In genomic region chr13:50081899-50082425, GRCh38 we compare ENCODE assay signal across 8 cellular contexts.
DNase-seq lines count a peak whose midpoint lies in the region; ATAC-seq and TF ChIP-seq lines count a peak whose summit lies in the region.

No MANE protein-coding gene starts in this region.

- intact Hi-C loops in activated T-helper 2 cell treated with anti-CD3 and anti-CD28 coated beads, Interferon-gamma antibody, Interleukin-2, Interleukin-4, amounts not matched to agents 10 μg/mL and 5 μg/mL and 100 μg/mL, durations not matched to agents 14 hours and 24 hours and 36 hours (cut with micrococcal nuclease) = loop anchor here (1.0 to 10.0 kb wide), 10 partner anchors 42 to 993 kb away; partner anchors contain the start of gene TRIM13
- intact Hi-C loops in naive thymus-derived CD4-positive, alpha-beta T cell (cut with micrococcal nuclease) = loop anchor here (1.0 to 10.0 kb wide), 24 partner anchors 9 to 1720 kb away; partner anchors contain the start of genes CAB39L (in 2 of the 2), EBPL (in 2 of the 2), INTS6 (in 2 of the 2) and SETDB2 (in 2 of the 2)

- peak overlapping the region; percentile 86 for H3K27ac ChIP-seq in naive thymus-derived CD4-positive, alpha-beta T cell (ENCODE audit: low read depth, low read length)

- H3K27me3 ChIP-seq in naive thymus-derived CD4-positive, alpha-beta T cell (ENCODE audit: control insufficient read depth in 2 of 2, insufficient read depth in 2 of 2, low read length in 2 of 2) = peaks cover 0 to 8% of the 10 kb centered on the region in 2 donors

- H3K9me3 ChIP-seq in naive thymus-derived CD4-positive, alpha-beta T cell (ENCODE audit: control insufficient read depth in 2 of 3, low read length in 3 of 3) = no peaks in the 10 kb centered on the region

- DNase-seq in EL (peak; percentile 98), H4 (ENCODE audit: low spot score) (peak; percentile 95), LNCaP clone FGC (ENCODE audit: low read depth) (peak; percentile 93), RPMI8226 (peak; percentile 96), fibroblast of mammary gland (ENCODE audit: low read depth) (peak; percentile 98)
- peak; percentile 99 for DNase-seq in activated T-helper 2 cell treated with anti-CD3 and anti-CD28 coated beads, Interferon-gamma antibody, Interleukin-2, Interleukin-4, amounts not matched to agents 10 μg/mL and 5 μg/mL and 100 μg/mL, durations not matched to agents 14 hours and 24 hours and 36 hours (ENCODE audit: low spot score)
- DNase-seq in naive thymus-derived CD4-positive, alpha-beta T cell = peak; percentile 94 to 99 (median 99)

- H3K27me3 Mint-ChIP-seq in activated T-helper 2 cell treated with anti-CD3 and anti-CD28 coated beads, Interferon-gamma antibody, Interleukin-2, Interleukin-4, amounts not matched to agents 10 μg/mL and 5 μg/mL and 100 μg/mL, durations not matched to agents 14 hours and 24 hours and 36 hours (ENCODE audit: low read depth) = no peaks in the 10 kb centered on the region
- peaks cover 0 to 11% (median 7%) of the 10 kb centered on the region in 5 donors for H3K27me3 Mint-ChIP-seq in naive thymus-derived CD4-positive, alpha-beta T cell
- H3K27me3 Mint-ChIP-seq in stimulated activated memory B cell treated with anti-CD40 and anti-IgM and Interleukin-4, amounts not matched to agents 10 μg/mL and 1 μg/mL and 100 μg/mL, for 72 hours = no peaks in the 10 kb centered on the region

- no peaks in the 10 kb centered on the region for H3K9me3 Mint-ChIP-seq in activated T-helper 2 cell treated with anti-CD3 and anti-CD28 coated beads, Interferon-gamma antibody, Interleukin-2, Interleukin-4, amounts not matched to agents 10 μg/mL and 5 μg/mL and 100 μg/mL, durations not matched to agents 14 hours and 24 hours and 36 hours
- H3K9me3 Mint-ChIP-seq in naive thymus-derived CD4-positive, alpha-beta T cell = peaks cover 0 to 20% (median 0%) of the 10 kb centered on the region in 11 donors
- no peaks in the 10 kb centered on the region for H3K9me3 Mint-ChIP-seq in stimulated activated memory B cell treated with anti-CD40 and anti-IgM and Interleukin-4, amounts not matched to agents 10 μg/mL and 1 μg/mL and 100 μg/mL, for 72 hours

- peak; percentile 88 for ATAC-seq in naive thymus-derived CD4-positive, alpha-beta T cell
- ATAC-seq in stimulated activated memory B cell treated with anti-CD40 and anti-IgM and Interleukin-4, amounts not matched to agents 10 μg/mL and 1 μg/mL and 100 μg/mL, for 72 hours = peak; percentile 91

- H3K36me3 Mint-ChIP-seq in activated T-helper 2 cell treated with anti-CD3 and anti-CD28 coated beads, Interferon-gamma antibody, Interleukin-2, Interleukin-4, amounts not matched to agents 10 μg/mL and 5 μg/mL and 100 μg/mL, durations not matched to agents 14 hours and 24 hours and 36 hours (ENCODE audit: low read depth) = peaks cover 47% of the 10 kb centered on the region
- H3K36me3 Mint-ChIP-seq in naive thymus-derived CD4-positive, alpha-beta T cell = peaks cover 0 to 22% (median 4%) of the 10 kb centered on the region in 5 donors
- peaks cover 17% of the 10 kb centered on the region for H3K36me3 Mint-ChIP-seq in stimulated activated memory B cell treated with anti-CD40 and anti-IgM and Interleukin-4, amounts not matched to agents 10 μg/mL and 1 μg/mL and 100 μg/mL, for 72 hours

- peaks cover 0 to 5% (median 0%) of the 10 kb centered on the region in 3 experiments for H3K36me3 ChIP-seq in naive thymus-derived CD4-positive, alpha-beta T cell (ENCODE audit: control insufficient read depth in 2 of 3, insufficient read depth in 3 of 3, low read length in 3 of 3)

- H3K27ac Mint-ChIP-seq in activated T-helper 2 cell treated with anti-CD3 and anti-CD28 coated beads, Interferon-gamma antibody, Interleukin-2, Interleukin-4, amounts not matched to agents 10 μg/mL and 5 μg/mL and 100 μg/mL, durations not matched to agents 14 hours and 24 hours and 36 hours = peak overlapping the region; percentile 100
- peak overlapping the region; percentile 88 to 99 (median 94) for H3K27ac Mint-ChIP-seq in naive thymus-derived CD4-positive, alpha-beta T cell
- peak overlapping the region; percentile 97 for H3K27ac Mint-ChIP-seq in stimulated activated memory B cell treated with anti-CD40 and anti-IgM and Interleukin-4, amounts not matched to agents 10 μg/mL and 1 μg/mL and 100 μg/mL, for 72 hours

- TF ChIP-seq CTCF in LNCaP clone FGC (IDR thresholded peaks at IDR 0.05; ENCODE audit: control insufficient read depth, extremely low read depth, insufficient read depth) (no peak), fibroblast of mammary gland (conservative IDR thresholded peaks at IDR 0.05; ENCODE audit: control insufficient read depth, insufficient read depth, low read depth, low read length) (no peak)

- H3K4me3 ChIP-seq in LNCaP clone FGC (ENCODE audit: low read depth, low read length) (peak overlapping the region; percentile 69), fibroblast of mammary gland (ENCODE audit: control insufficient read depth, low read depth, low read length) (peak overlapping the region; percentile 97)
- peak overlapping the region; percentile 63 for H3K4me3 ChIP-seq in naive thymus-derived CD4-positive, alpha-beta T cell (ENCODE audit: low read length)

- peak overlapping the region; percentile 100 for H3K4me3 Mint-ChIP-seq in activated T-helper 2 cell treated with anti-CD3 and anti-CD28 coated beads, Interferon-gamma antibody, Interleukin-2, Interleukin-4, amounts not matched to agents 10 μg/mL and 5 μg/mL and 100 μg/mL, durations not matched to agents 14 hours and 24 hours and 36 hours (ENCODE audit: low read depth)
- H3K4me3 Mint-ChIP-seq in naive thymus-derived CD4-positive, alpha-beta T cell = peak overlapping the region; percentile 90 to 100 (median 95)
- H3K4me3 Mint-ChIP-seq in stimulated activated memory B cell treated with anti-CD40 and anti-IgM and Interleukin-4, amounts not matched to agents 10 μg/mL and 1 μg/mL and 100 μg/mL, for 72 hours = peak overlapping the region; percentile 99

- POLR2A ChIA-PET in naive thymus-derived CD4-positive, alpha-beta T cell (lab: Charles Lee) = interaction anchor here (0.9 to 17.0 kb wide), 10 partner anchors 15 to 830 kb away, joined by 3 to 363 read pairs (median 4); partner anchors contain the start of genes RNASEH2B and TRIM13

- CTCF ChIA-PET in naive thymus-derived CD4-positive, alpha-beta T cell (lab: Charles Lee) = interaction anchor here (0.6 to 8.3 kb wide), 8 partner anchors 22 to 833 kb away, joined by 3 to 71 read pairs (median 6); partner anchors contain the start of gene TRIM13

- peaks cover 34% of the 10 kb centered on the region for H3K4me1 Mint-ChIP-seq in activated T-helper 2 cell treated with anti-CD3 and anti-CD28 coated beads, Interferon-gamma antibody, Interleukin-2, Interleukin-4, amounts not matched to agents 10 μg/mL and 5 μg/mL and 100 μg/mL, durations not matched to agents 14 hours and 24 hours and 36 hours (ENCODE audit: low read depth)
- peaks cover 13 to 64% (median 50%) of the 10 kb centered on the region in 7 donors for H3K4me1 Mint-ChIP-seq in naive thymus-derived CD4-positive, alpha-beta T cell
- peaks cover 36% of the 10 kb centered on the region for H3K4me1 Mint-ChIP-seq in stimulated activated memory B cell treated with anti-CD40 and anti-IgM and Interleukin-4, amounts not matched to agents 10 μg/mL and 1 μg/mL and 100 μg/mL, for 72 hours

- H3K4me1 ChIP-seq in naive thymus-derived CD4-positive, alpha-beta T cell (ENCODE audit: control insufficient read depth in 2 of 2, insufficient read depth in 2 of 2, low read length in 2 of 2) = peaks cover 17% of the 10 kb centered on the region in 2 donors

Comparison
In these comparisons a context has a peak if more than half of its experiments do, and no peak if none do; other contexts are left out.
1. Peak in every context shown above with its lines: DNase-seq, ATAC-seq, H3K4me3 ChIP-seq and H3K27ac ChIP-seq.